30 cellular contexts compared by ENCODE assay signal in genomic region chr2:70641263-70641784, GRCh38.
A peak's percentile ranks its signal among the peaks of the same experiment; 100 is the strongest.
DNase-seq lines count a peak whose midpoint lies in the region; ATAC-seq and TF ChIP-seq lines count a peak whose summit lies in the region.
"Had no signal": no experiment of that assay in that cellular context is flagged by ENCODE, and none has a peak within 500 bp of the region (broad histone marks: within the 10 kb centered on the region; RNA-seq: fewer than 3 reads in every experiment).

No MANE protein-coding gene starts in this region.

- H3K9me2 ChIP-seq in GM23248 (ENCODE audit: insufficient read depth): no peaks in the 10 kb centered on the region

- peaks cover 21% of the 10 kb centered on the region for H3K4me1 Mint-ChIP-seq in activated naive CD8-positive, alpha-beta T cell treated with anti-CD3 and anti-CD28 coated beads, Interleukin-2, amount 50 U/mL, for 24 hours
- peaks cover 12% of the 10 kb centered on the region for H3K4me1 Mint-ChIP-seq in activated naive CD8-positive, alpha-beta T cell treated with anti-CD3 and anti-CD28 coated beads for 36 hours
- peaks cover 20% of the 10 kb centered on the region for H3K4me1 Mint-ChIP-seq in activated T-helper 17 cell treated with anti-CD3 and anti-CD28 coated beads, Interleukin-2, amount 50 U/mL, for 72 hours
- H3K4me1 Mint-ChIP-seq in osteocyte (ENCODE audit: unreplicated experiment): no peaks in the 10 kb centered on the region
- H3K4me1 Mint-ChIP-seq in type B pancreatic cell (ENCODE audit: unreplicated experiment): no peaks in the 10 kb centered on the region

- no peak overlapping the region for H3K9ac ChIP-seq in GM23248
- H3K9ac ChIP-seq: neural progenitor cell had no signal

- peak; percentile 37 for ATAC-seq in activated naive CD8-positive, alpha-beta T cell treated with anti-CD3 and anti-CD28 coated beads, Interleukin-2, amount 50 U/mL, for 24 hours
- ATAC-seq in activated T-helper 17 cell treated with anti-CD3 and anti-CD28 coated beads, Interleukin-2, amount 50 U/mL, for 72 hours (replicated peaks): peak; percentile 87
- ATAC-seq: esophagus mucosa, heart left ventricle, Panc1 had no signal

- H3K4me2 ChIP-seq in GM23248 (ENCODE audit: unreplicated experiment): no peak overlapping the region
- H3K4me2 ChIP-seq: neural progenitor cell had no signal

- no peaks in the 10 kb centered on the region for H4K20me1 ChIP-seq in GM23248 (ENCODE audit: insufficient read depth)

- WGBS in GM23248 (ENCODE audit: low coverage in 1 of 2, low lambda C conversion rate in 2 of 2, missing lambda C conversion rate in 2 of 2), 2 experiments: 14 to 16% methylated on average over 7 of the region's 7 CpGs

- no peak overlapping the region for H2AFZ ChIP-seq in GM23248
- H2AFZ ChIP-seq: neural progenitor cell had no signal

- H3K27ac Mint-ChIP-seq in activated naive CD8-positive, alpha-beta T cell treated with anti-CD3 and anti-CD28 coated beads, Interleukin-2, amount 50 U/mL, for 24 hours: no peak overlapping the region
- no peak overlapping the region for H3K27ac Mint-ChIP-seq in activated naive CD8-positive, alpha-beta T cell treated with anti-CD3 and anti-CD28 coated beads for 36 hours
- H3K27ac Mint-ChIP-seq in activated T-helper 17 cell treated with anti-CD3 and anti-CD28 coated beads, Interleukin-2, amount 50 U/mL, for 72 hours: peak overlapping the region; percentile 12
- H3K27ac Mint-ChIP-seq in osteocyte (ENCODE audit: unreplicated experiment): no peak overlapping the region
- H3K27ac Mint-ChIP-seq in type B pancreatic cell: no peak overlapping the region
- H3K27ac Mint-ChIP-seq: activated naive CD4-positive, alpha-beta T cell treated with anti-CD3 and anti-CD28 coated beads, Interleukin-2, amount 50 U/mL, for 24 hours; activated T-helper 2 cell treated with anti-CD3 and anti-CD28 coated beads, Interferon-gamma antibody, Interleukin-2, Interleukin-4, amounts not matched to agents 10 μg/mL and 5 μg/mL and 100 μg/mL, durations not matched to agents 14 hours and 24 hours and 36 hours; dendritic cell treated with granulocyte-macrophage colony-stimulating factor and Interleukin-4, amounts not matched to agents 40 ng/mL and 50 ng/mL, for 4 days; neural progenitor cell had no signal

- no peak overlapping the region for H3K27ac ChIP-seq in GM23248
- H3K27ac ChIP-seq: heart left ventricle, neural progenitor cell, right atrium auricular region, tibial artery had no signal

- no peak overlapping the region for H3K4me3 ChIP-seq in GM23248
- H3K4me3 ChIP-seq: heart left ventricle, neural progenitor cell, right atrium auricular region, tibial artery had no signal

- no peak for TF ChIP-seq CTCF in osteocyte (IDR thresholded peaks at IDR 0.05)
- TF ChIP-seq CTCF in type B pancreatic cell (conservative IDR thresholded peaks at IDR 0.05): no peak

- no peaks in the 10 kb centered on the region for H3K36me3 ChIP-seq in GM23248 (ENCODE audit: low read depth)
- H3K36me3 ChIP-seq: BE2C, heart left ventricle, neural progenitor cell, right atrium auricular region, tibial artery had no signal

- no peaks in the 10 kb centered on the region for H3K9me3 ChIP-seq in GM23248 (ENCODE audit: low read depth)
- H3K9me3 ChIP-seq: BE2C, heart left ventricle, tibial artery had no signal

- H3K27me3 Mint-ChIP-seq in activated naive CD8-positive, alpha-beta T cell treated with anti-CD3 and anti-CD28 coated beads, Interleukin-2, amount 50 U/mL, for 24 hours: no peaks in the 10 kb centered on the region
- no peaks in the 10 kb centered on the region for H3K27me3 Mint-ChIP-seq in activated naive CD8-positive, alpha-beta T cell treated with anti-CD3 and anti-CD28 coated beads for 36 hours
- no peaks in the 10 kb centered on the region for H3K27me3 Mint-ChIP-seq in activated T-helper 17 cell treated with anti-CD3 and anti-CD28 coated beads, Interleukin-2, amount 50 U/mL, for 72 hours
- H3K27me3 Mint-ChIP-seq in osteocyte (ENCODE audit: unreplicated experiment) (peaks cover 20% of the 10 kb centered on the region), type B pancreatic cell (peaks cover 35% of the 10 kb centered on the region)
- H3K27me3 Mint-ChIP-seq: activated naive CD4-positive, alpha-beta T cell treated with anti-CD3 and anti-CD28 coated beads, Interleukin-2, amount 50 U/mL, for 24 hours had no signal

- no peaks in the 10 kb centered on the region for H3F3A ChIP-seq in GM23248 (ENCODE audit: insufficient read depth)

- H3K4me3 Mint-ChIP-seq in activated naive CD8-positive, alpha-beta T cell treated with anti-CD3 and anti-CD28 coated beads, Interleukin-2, amount 50 U/mL, for 24 hours: no peak overlapping the region
- no peak overlapping the region for H3K4me3 Mint-ChIP-seq in activated naive CD8-positive, alpha-beta T cell treated with anti-CD3 and anti-CD28 coated beads for 36 hours
- H3K4me3 Mint-ChIP-seq in activated T-helper 17 cell treated with anti-CD3 and anti-CD28 coated beads, Interleukin-2, amount 50 U/mL, for 72 hours: peak overlapping the region; percentile 18
- H3K4me3 Mint-ChIP-seq in osteocyte (ENCODE audit: unreplicated experiment) (no peak overlapping the region), type B pancreatic cell (no peak overlapping the region)
- H3K4me3 Mint-ChIP-seq: activated naive CD4-positive, alpha-beta T cell treated with anti-CD3 and anti-CD28 coated beads, Interleukin-2, amount 50 U/mL, for 24 hours; dendritic cell treated with granulocyte-macrophage colony-stimulating factor and Interleukin-4, amounts not matched to agents 40 ng/mL and 50 ng/mL, for 4 days; neural progenitor cell had no signal

- H3K79me2 ChIP-seq in GM23248 (ENCODE audit: insufficient read depth): no peaks in the 10 kb centered on the region

- in situ Hi-C loops in GM23248 (cut with MboI): no loop called here

- H3K9me3 Mint-ChIP-seq in activated naive CD8-positive, alpha-beta T cell treated with anti-CD3 and anti-CD28 coated beads, Interleukin-2, amount 50 U/mL, for 24 hours: no peaks in the 10 kb centered on the region
- peaks cover 2% of the 10 kb centered on the region for H3K9me3 Mint-ChIP-seq in activated naive CD8-positive, alpha-beta T cell treated with anti-CD3 and anti-CD28 coated beads for 36 hours
- no peaks in the 10 kb centered on the region for H3K9me3 Mint-ChIP-seq in activated T-helper 17 cell treated with anti-CD3 and anti-CD28 coated beads, Interleukin-2, amount 50 U/mL, for 72 hours
- H3K9me3 Mint-ChIP-seq in osteocyte (ENCODE audit: unreplicated experiment) (no peaks in the 10 kb centered on the region), type B pancreatic cell (no peaks in the 10 kb centered on the region)
- H3K9me3 Mint-ChIP-seq: activated naive CD4-positive, alpha-beta T cell treated with anti-CD3 and anti-CD28 coated beads, Interleukin-2, amount 50 U/mL, for 24 hours; activated T-helper 2 cell treated with anti-CD3 and anti-CD28 coated beads, Interferon-gamma antibody, Interleukin-2, Interleukin-4, amounts not matched to agents 10 μg/mL and 5 μg/mL and 100 μg/mL, durations not matched to agents 14 hours and 24 hours and 36 hours; dendritic cell treated with granulocyte-macrophage colony-stimulating factor and Interleukin-4, amounts not matched to agents 40 ng/mL and 50 ng/mL, for 4 days; neural progenitor cell had no signal

- DNase-seq in activated naive CD8-positive, alpha-beta T cell treated with anti-CD3 and anti-CD28 coated beads, Interleukin-2, amount 50 U/mL, for 24 hours: no peak
- DNase-seq in activated naive CD8-positive, alpha-beta T cell treated with anti-CD3 and anti-CD28 coated beads for 36 hours: no peak
- DNase-seq in GM23248: peak; percentile 48
- peak; percentile 15 for DNase-seq in osteocyte (ENCODE audit: extremely low spot score, unreplicated experiment)
- DNase-seq in MV-4-11 (lab: John Stamatoyannopoulos, UW): no peak
- DNase-seq in D341Med (ENCODE audit: low spot score): no peak
- DNase-seq in type B pancreatic cell (ENCODE audit: extremely low spot score, unreplicated experiment): no peak
- DNase-seq: ACHN; activated CD8-positive, alpha-beta memory T cell treated with anti-CD3 and anti-CD28 coated beads, Interleukin-2, amount 50 U/mL, for 48 hours; anterior cingulate cortex; BE2C; DMS153; foreskin fibroblast; GDM1; HCEC 1CT; heart left ventricle; kidney; NCI-H1694; NCI-H748 treated with DMSO at 0.1 percent for 48 hours; SIG-M5; T-helper 9 cell; tibial artery had no signal

- H3K27me3 ChIP-seq in GM23248 (replicated peaks; ENCODE audit: insufficient read depth): peaks cover 12% of the 10 kb centered on the region
- H3K27me3 ChIP-seq: BE2C, neural progenitor cell, right atrium auricular region, tibial artery had no signal

- H3K4me1 ChIP-seq in GM23248 (ENCODE audit: insufficient read depth): no peaks in the 10 kb centered on the region
- H3K4me1 ChIP-seq: BE2C, heart left ventricle, neural progenitor cell, right atrium auricular region, tibial artery had no signal

- no peaks in the 10 kb centered on the region for H3K36me3 Mint-ChIP-seq in activated naive CD8-positive, alpha-beta T cell treated with anti-CD3 and anti-CD28 coated beads, Interleukin-2, amount 50 U/mL, for 24 hours (ENCODE audit: low read depth)
- H3K36me3 Mint-ChIP-seq in activated naive CD8-positive, alpha-beta T cell treated with anti-CD3 and anti-CD28 coated beads for 36 hours: no peaks in the 10 kb centered on the region
- no peaks in the 10 kb centered on the region for H3K36me3 Mint-ChIP-seq in activated T-helper 17 cell treated with anti-CD3 and anti-CD28 coated beads, Interleukin-2, amount 50 U/mL, for 72 hours (ENCODE audit: low read depth)
- no peaks in the 10 kb centered on the region for H3K36me3 Mint-ChIP-seq in osteocyte (ENCODE audit: unreplicated experiment)
- H3K36me3 Mint-ChIP-seq in type B pancreatic cell: no peaks in the 10 kb centered on the region
- H3K36me3 Mint-ChIP-seq: activated naive CD4-positive, alpha-beta T cell treated with anti-CD3 and anti-CD28 coated beads, Interleukin-2, amount 50 U/mL, for 24 hours; neural progenitor cell had no signal

Comparison
In these comparisons a context has a peak if more than half of its experiments do, and no peak if none do; other contexts are left out.
1. DNase-seq: peak in GM23248 (single experiment) and osteocyte (single experiment); none in activated naive CD8-positive, alpha-beta T cell treated with anti-CD3 and anti-CD28 coated beads, Interleukin-2, amount 50 U/mL, for 24 hours (single experiment), activated naive CD8-positive, alpha-beta T cell treated with anti-CD3 and anti-CD28 coated beads for 36 hours (single experiment), MV-4-11 (single experiment), D341Med (single experiment) and type B pancreatic cell (single experiment).